21 cellular contexts compared by ENCODE assay signal in the genomic region with DNA sequence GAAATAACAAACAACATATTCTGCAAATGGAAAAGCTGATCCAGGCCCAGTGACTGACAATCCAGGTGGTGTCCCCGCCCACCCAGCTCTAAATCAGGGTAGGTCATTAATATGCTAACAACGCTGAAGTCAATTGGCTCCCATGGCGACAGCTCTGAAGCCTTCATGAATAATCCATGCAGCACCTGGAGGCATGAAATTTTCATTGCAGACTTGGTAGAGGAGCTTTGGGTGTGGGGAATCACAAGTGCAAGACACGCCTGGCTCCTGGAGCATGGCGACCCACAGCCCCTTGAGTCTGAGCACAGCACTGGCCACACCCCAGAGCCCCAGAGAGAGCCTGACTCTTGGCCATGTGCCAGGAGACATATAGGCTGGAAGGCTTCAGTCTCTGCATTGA.
A peak's percentile ranks its signal among the peaks of the same experiment; 100 is the strongest.
DNase-seq lines count a peak whose midpoint lies in the region; ATAC-seq and TF ChIP-seq lines count a peak whose summit lies in the region.
"Had no signal": no experiment of that assay in that cellular context is flagged by ENCODE, and none has a peak within 500 bp of the region (broad histone marks: within the 10 kb centered on the region; RNA-seq: fewer than 3 reads in every experiment).

No MANE protein-coding gene starts in this region.

- H3K9ac ChIP-seq in BLaER1 treated with 17β-estradiol and CSF1 and Interleukin-3, amounts not matched to agents 10 nM and 100 nM = no peak overlapping the region
- H3K9ac ChIP-seq: KMS-11, parathyroid adenoma had no signal

- no peaks in the 10 kb centered on the region for H3K36me3 Mint-ChIP-seq in CD8-positive, alpha-beta memory T cell
- H3K36me3 Mint-ChIP-seq: naive thymus-derived CD4-positive, alpha-beta T cell had no signal

- no peak for TF ChIP-seq CTCF in hepatocyte (IDR thresholded peaks at IDR 0.05; ENCODE audit: poor library complexity)
- TF ChIP-seq CTCF in omental fat pad (IDR thresholded peaks at IDR 0.05) = no peak

- peaks cover 36 to 71% (median 59%) of the 10 kb centered on the region in 11 experiments for H3K9me3 ChIP-seq in BLaER1 treated with 17β-estradiol and CSF1 and Interleukin-3, amounts not matched to agents 10 nM and 100 nM (replicated peaks in 1 of 11)
- H3K9me3 ChIP-seq in hepatocyte (ENCODE audit: low read depth) = no peaks in the 10 kb centered on the region
- H3K9me3 ChIP-seq in CD8-positive, alpha-beta memory T cell (ENCODE audit: low read length) = no peaks in the 10 kb centered on the region
- H3K9me3 ChIP-seq: tibial nerve had no signal

- no peaks in the 10 kb centered on the region for H3K27me3 ChIP-seq in BLaER1 treated with 17β-estradiol and CSF1 and Interleukin-3, amounts not matched to agents 10 nM and 100 nM
- H3K27me3 ChIP-seq in hepatocyte = no peaks in the 10 kb centered on the region
- no peaks in the 10 kb centered on the region for H3K27me3 ChIP-seq in CD8-positive, alpha-beta memory T cell (ENCODE audit: insufficient read depth, low read length, poor library complexity, severe bottlenecking)
- H3K27me3 ChIP-seq: tibial nerve had no signal

- H4K20me1 ChIP-seq in BLaER1 treated with 17β-estradiol and CSF1 and Interleukin-3, amounts not matched to agents 10 nM and 100 nM = no peaks in the 10 kb centered on the region
- no peaks in the 10 kb centered on the region for H4K20me1 ChIP-seq in hepatocyte (ENCODE audit: insufficient read depth, poor library complexity, severe bottlenecking)

- POLR2A ChIA-PET in CD8-positive, alpha-beta memory T cell (lab: Charles Lee) = no interaction called here

- CTCF ChIA-PET in CD8-positive, alpha-beta memory T cell (lab: Charles Lee) = no interaction called here

- peaks cover 2 to 8% (median 4%) of the 10 kb centered on the region in 5 donors for H3K9me3 Mint-ChIP-seq in CD8-positive, alpha-beta memory T cell

- DNase-seq in NCI-H146 (lab: John Stamatoyannopoulos, UW) = peak; percentile 75
- peak; percentile 72 for DNase-seq in NCI-H524 treated with DMSO at 0.1 percent for 48 hours (lab: John Stamatoyannopoulos, UW)
- DNase-seq in hepatocyte (ENCODE audit: low spot score) = peak; percentile 30
- DNase-seq in omental fat pad (ENCODE audit: low spot score) = no peak
- DNase-seq in amniotic stem cell (lab: John Stamatoyannopoulos, UW) = no peak
- no peak for DNase-seq in CD8-positive, alpha-beta memory T cell
- DNase-seq: activated CD4-positive, alpha-beta T cell treated with anti-CD3 and anti-CD28 coated beads for 4 hours; activated naive CD8-positive, alpha-beta T cell treated with anti-CD3 and anti-CD28 coated beads, Interleukin-2, amount 50 U/mL, for 24 hours; GOT3; naive thymus-derived CD4-positive, alpha-beta T cell; NCI-H1092; NCI-H526 treated with DMSO at 0.1 percent for 48 hours; stimulated activated CD4-positive, alpha-beta T cell treated with anti-CD3 and anti-CD28 coated beads, Interleukin-1b, Interleukin-23, amount 100 ng/mL, for 48 hours; stimulated activated naive CD4-positive, alpha-beta T cell; SW 1271 had no signal

- H3K9me2 ChIP-seq in hepatocyte (replicated peaks; ENCODE audit: insufficient read depth) = no peaks in the 10 kb centered on the region

- H3K4me2 ChIP-seq in BLaER1 treated with 17β-estradiol and CSF1 and Interleukin-3, amounts not matched to agents 10 nM and 100 nM = peak overlapping the region in 9 of 11 experiments; percentile 17 to 62 (median 51); a peak in 17 of 22 replicates
- no peak overlapping the region for H3K4me2 ChIP-seq in hepatocyte
- H3K4me2 ChIP-seq: KMS-11 had no signal

- ATAC-seq in omental fat pad (ENCODE audit: low FRiP score) (no peak), HG03159 (IDR thresholded peaks at IDR 0.05; ENCODE audit: unreplicated experiment) (no peak)
- ATAC-seq: activated naive CD8-positive, alpha-beta T cell treated with anti-CD3 and anti-CD28 coated beads, Interleukin-2, amount 50 U/mL, for 24 hours; naive thymus-derived CD4-positive, alpha-beta T cell had no signal

- H3K79me2 ChIP-seq in hepatocyte = no peaks in the 10 kb centered on the region
- H3K79me2 ChIP-seq: parathyroid adenoma had no signal

- no peak overlapping the region for H3K27ac ChIP-seq in BLaER1 treated with 17β-estradiol and CSF1 and Interleukin-3, amounts not matched to agents 10 nM and 100 nM
- no peak overlapping the region for H3K27ac ChIP-seq in hepatocyte
- H3K27ac ChIP-seq in CD8-positive, alpha-beta memory T cell (ENCODE audit: low read depth, low read length) = no peak overlapping the region
- H3K27ac ChIP-seq: KMS-11, parathyroid adenoma, tibial nerve had no signal

- H3K4me3 ChIP-seq in BLaER1 treated with 17β-estradiol and CSF1 and Interleukin-3, amounts not matched to agents 10 nM and 100 nM = no peak overlapping the region; a peak in 2 of 20 replicates
- H3K4me3 ChIP-seq in hepatocyte = no peak overlapping the region
- H3K4me3 ChIP-seq in CD8-positive, alpha-beta memory T cell (ENCODE audit: low read length) = no peak overlapping the region
- H3K4me3 ChIP-seq: tibial nerve had no signal

- no peaks in the 10 kb centered on the region for H3K27me3 Mint-ChIP-seq in CD8-positive, alpha-beta memory T cell
- H3K27me3 Mint-ChIP-seq: activated naive CD8-positive, alpha-beta T cell treated with anti-CD3 and anti-CD28 coated beads, Interleukin-2, amount 50 U/mL, for 24 hours; memory B cell had no signal

- no peak overlapping the region for H3K4me3 Mint-ChIP-seq in CD8-positive, alpha-beta memory T cell
- H3K4me3 Mint-ChIP-seq: activated naive CD8-positive, alpha-beta T cell treated with anti-CD3 and anti-CD28 coated beads, Interleukin-2, amount 50 U/mL, for 24 hours; memory B cell; naive thymus-derived CD4-positive, alpha-beta T cell had no signal

- peaks cover 0 to 26% (median 18%) of the 10 kb centered on the region in 10 experiments; a peak in 15 of 20 replicates for H3K4me1 ChIP-seq in BLaER1 treated with 17β-estradiol and CSF1 and Interleukin-3, amounts not matched to agents 10 nM and 100 nM
- no peaks in the 10 kb centered on the region for H3K4me1 ChIP-seq in hepatocyte (ENCODE audit: insufficient read depth)
- no peaks in the 10 kb centered on the region for H3K4me1 ChIP-seq in CD8-positive, alpha-beta memory T cell (ENCODE audit: insufficient read depth, low read length)
- H3K4me1 ChIP-seq: parathyroid adenoma, tibial nerve had no signal

- no peak overlapping the region for H3K27ac Mint-ChIP-seq in CD8-positive, alpha-beta memory T cell
- H3K27ac Mint-ChIP-seq: activated naive CD8-positive, alpha-beta T cell treated with anti-CD3 and anti-CD28 coated beads, Interleukin-2, amount 50 U/mL, for 24 hours; memory B cell; naive thymus-derived CD4-positive, alpha-beta T cell had no signal

- no peak overlapping the region for H2AFZ ChIP-seq in hepatocyte
- H2AFZ ChIP-seq: parathyroid adenoma had no signal

- H3K36me3 ChIP-seq in BLaER1 treated with 17β-estradiol and CSF1 and Interleukin-3, amounts not matched to agents 10 nM and 100 nM = peaks cover 0 to 6% (median 0%) of the 10 kb centered on the region in 11 experiments; a peak in 3 of 22 replicates
- no peaks in the 10 kb centered on the region for H3K36me3 ChIP-seq in hepatocyte (replicated peaks; ENCODE audit: insufficient read depth, low read depth)
- H3K36me3 ChIP-seq in CD8-positive, alpha-beta memory T cell (ENCODE audit: insufficient read depth, low read length) = no peaks in the 10 kb centered on the region
- H3K36me3 ChIP-seq: tibial nerve had no signal

- no peaks in the 10 kb centered on the region for H3K4me1 Mint-ChIP-seq in CD8-positive, alpha-beta memory T cell
- H3K4me1 Mint-ChIP-seq: activated naive CD8-positive, alpha-beta T cell treated with anti-CD3 and anti-CD28 coated beads, Interleukin-2, amount 50 U/mL, for 24 hours; memory B cell; naive thymus-derived CD4-positive, alpha-beta T cell had no signal

- 90% methylated on average over 5 of the region's 5 CpGs for WGBS in hepatocyte (ENCODE audit: low lambda C conversion rate, missing lambda C conversion rate)

Comparison
In these comparisons a context has a peak if more than half of its experiments do, and no peak if none do; other contexts are left out.
1. DNase-seq: peak in NCI-H146 (single experiment), NCI-H524 treated with DMSO at 0.1 percent for 48 hours (single experiment) and hepatocyte (single experiment); none in omental fat pad (single experiment), amniotic stem cell (single experiment) and CD8-positive, alpha-beta memory T cell (0 of 5).